Comparison of ENCODE assay signal across 14 cellular contexts in genomic region chr1:19400875-19401854, GRCh38.
DNase-seq lines count a peak whose midpoint lies in the region; ATAC-seq, FAIRE-seq and TF ChIP-seq lines count a peak whose summit lies in the region.
"Had no signal": no experiment of that assay in that cellular context is flagged by ENCODE, and none has a peak within 500 bp of the region (broad histone marks: within the 10 kb centered on the region; RNA-seq: fewer than 3 reads in every experiment).

No MANE protein-coding gene starts in this region.

- H3K27ac Mint-ChIP-seq in activated naive CD8-positive, alpha-beta T cell treated with anti-CD3 and anti-CD28 coated beads, Interleukin-2, amount 50 U/mL, for 24 hours, result peak overlapping the region; percentile 24
- H3K27ac Mint-ChIP-seq: T-helper 1 cell treated with Interleukin-12 subunit alpha and Interleukin-12 subunit beta and Interleukin-4 antibody, amounts not matched to agents 30 μg/mL and 1 μg/mL, for 36 hours had no signal

- no peak for TF ChIP-seq CTCF in stomach (IDR thresholded peaks at IDR 0.05)

- intact Hi-C loops in stomach (cut with DNase I; ENCODE audit: low total_unique reads), result no loop called here

- H3K27me3 Mint-ChIP-seq in activated naive CD8-positive, alpha-beta T cell treated with anti-CD3 and anti-CD28 coated beads, Interleukin-2, amount 50 U/mL, for 24 hours, result no peaks in the 10 kb centered on the region

- DNase-seq in NCI-H187 (lab: John Stamatoyannopoulos, UW) (peak; percentile 22 to 23), NCI-H187 treated with DMSO at 0.1 percent for 48 hours (lab: John Stamatoyannopoulos, UW) (no peak), stomach (no peak), NCI-H2029 treated with DMSO at 0.1 percent for 48 hours (lab: John Stamatoyannopoulos, UW) (no peak), small intestine (no peak), midbrain (lab: John Stamatoyannopoulos, UW) (no peak)
- no peak for DNase-seq in activated naive CD8-positive, alpha-beta T cell treated with anti-CD3 and anti-CD28 coated beads, Interleukin-2, amount 50 U/mL, for 24 hours
- DNase-seq: erythroblast, GF-D8, NCI-H526 had no signal

- H3K9ac ChIP-seq in iPS-15b (ENCODE audit: low read depth, low read length), result peak overlapping the region; percentile 55

- peaks cover 68% of the 10 kb centered on the region for H3K4me1 Mint-ChIP-seq in activated naive CD8-positive, alpha-beta T cell treated with anti-CD3 and anti-CD28 coated beads, Interleukin-2, amount 50 U/mL, for 24 hours

- no peak for ATAC-seq in activated naive CD8-positive, alpha-beta T cell treated with anti-CD3 and anti-CD28 coated beads, Interleukin-2, amount 50 U/mL, for 24 hours

- WGBS in stomach, 5 donors, result 55 to 70% (median 60%) methylated on average over 10 of the region's 10 CpGs
- 73 to 89% (median 83%) methylated on average over 10 of the region's 10 CpGs for WGBS in small intestine, 3 donors

- no peaks in the 10 kb centered on the region for H3K9me3 Mint-ChIP-seq in activated naive CD8-positive, alpha-beta T cell treated with anti-CD3 and anti-CD28 coated beads, Interleukin-2, amount 50 U/mL, for 24 hours
- H3K9me3 Mint-ChIP-seq: T-helper 1 cell treated with Interleukin-12 subunit alpha and Interleukin-12 subunit beta and Interleukin-4 antibody, amounts not matched to agents 30 μg/mL and 1 μg/mL, for 36 hours had no signal

- H3K36me3 ChIP-seq in iPS-15b (ENCODE audit: control insufficient read depth, insufficient read depth, low read length) (peaks cover 14% of the 10 kb centered on the region), stomach (peaks cover under 1 to 26% (median 12%) of the 10 kb centered on the region in 4 donors), small intestine (ENCODE audit: control insufficient read depth in 2 of 2, insufficient read depth in 2 of 2, low read length in 2 of 2) (no peaks in the 10 kb centered on the region)

- H3K27ac ChIP-seq in stomach, result peak overlapping the region in 4 of 5 donors; percentile 48 to 73 (median 62)
- H3K27ac ChIP-seq in small intestine (ENCODE audit: low read depth in 1 of 2, low read length in 1 of 2), result peak overlapping the region in 1 of 2 donors; percentile 29

- H3K9me3 ChIP-seq in iPS-15b (ENCODE audit: control insufficient read depth, insufficient read depth, low read length) (no peaks in the 10 kb centered on the region), stomach (no peaks in the 10 kb centered on the region), small intestine (ENCODE audit: control insufficient read depth, low read depth) (no peaks in the 10 kb centered on the region)

- TF ChIP-seq POLR2A in stomach (IDR thresholded peaks at IDR 0.05), result no peak

- H3K27me3 ChIP-seq in iPS-15b (ENCODE audit: control insufficient read depth, insufficient read depth, low read length) (no peaks in the 10 kb centered on the region), stomach (no peaks in the 10 kb centered on the region), small intestine (ENCODE audit: control insufficient read depth in 2 of 2, insufficient read depth in 2 of 2, low read length in 2 of 2) (no peaks in the 10 kb centered on the region)

- H3K4me3 Mint-ChIP-seq in activated naive CD8-positive, alpha-beta T cell treated with anti-CD3 and anti-CD28 coated beads, Interleukin-2, amount 50 U/mL, for 24 hours, result no peak overlapping the region
- H3K4me3 Mint-ChIP-seq: T-helper 1 cell treated with Interleukin-12 subunit alpha and Interleukin-12 subunit beta and Interleukin-4 antibody, amounts not matched to agents 30 μg/mL and 1 μg/mL, for 36 hours had no signal

- H3K4me3 ChIP-seq in iPS-15b (ENCODE audit: low read depth, low read length) (no peak overlapping the region), stomach (no peak overlapping the region), small intestine (ENCODE audit: low read depth in 1 of 2, low read length in 2 of 2) (no peak overlapping the region)
- H3K4me3 ChIP-seq: lung had no signal

- no peak for TF ChIP-seq EP300 in stomach (IDR thresholded peaks at IDR 0.05)

- peaks cover 22% of the 10 kb centered on the region for H3K36me3 Mint-ChIP-seq in activated naive CD8-positive, alpha-beta T cell treated with anti-CD3 and anti-CD28 coated beads, Interleukin-2, amount 50 U/mL, for 24 hours (ENCODE audit: low read depth)

- no peak for FAIRE-seq in small intestine (lab: Jason Lieb, UNC)
- FAIRE-seq: A204.1 had no signal

- H3K4me1 ChIP-seq in iPS-15b (ENCODE audit: control insufficient read depth, insufficient read depth, low read length) (peaks cover 15% of the 10 kb centered on the region), stomach (peaks cover 36 to 94% (median 64%) of the 10 kb centered on the region in 4 donors), small intestine (ENCODE audit: control insufficient read depth in 2 of 2, insufficient read depth in 1 of 2, low read depth in 1 of 2, low read length in 1 of 2) (peaks cover 0 to 14% of the 10 kb centered on the region in 2 donors)

Comparison
In these comparisons a context has a peak if more than half of its experiments do, and no peak if none do; other contexts are left out.
1. DNase-seq: peak in NCI-H187 (2 of 2); none in NCI-H187 treated with DMSO at 0.1 percent for 48 hours (single experiment), activated naive CD8-positive, alpha-beta T cell treated with anti-CD3 and anti-CD28 coated beads, Interleukin-2, amount 50 U/mL, for 24 hours (single experiment), stomach (single experiment), NCI-H2029 treated with DMSO at 0.1 percent for 48 hours (single experiment), small intestine (single experiment) and midbrain (single experiment).